ENCODE assay signal across 1 cellular context in the genomic region with DNA sequence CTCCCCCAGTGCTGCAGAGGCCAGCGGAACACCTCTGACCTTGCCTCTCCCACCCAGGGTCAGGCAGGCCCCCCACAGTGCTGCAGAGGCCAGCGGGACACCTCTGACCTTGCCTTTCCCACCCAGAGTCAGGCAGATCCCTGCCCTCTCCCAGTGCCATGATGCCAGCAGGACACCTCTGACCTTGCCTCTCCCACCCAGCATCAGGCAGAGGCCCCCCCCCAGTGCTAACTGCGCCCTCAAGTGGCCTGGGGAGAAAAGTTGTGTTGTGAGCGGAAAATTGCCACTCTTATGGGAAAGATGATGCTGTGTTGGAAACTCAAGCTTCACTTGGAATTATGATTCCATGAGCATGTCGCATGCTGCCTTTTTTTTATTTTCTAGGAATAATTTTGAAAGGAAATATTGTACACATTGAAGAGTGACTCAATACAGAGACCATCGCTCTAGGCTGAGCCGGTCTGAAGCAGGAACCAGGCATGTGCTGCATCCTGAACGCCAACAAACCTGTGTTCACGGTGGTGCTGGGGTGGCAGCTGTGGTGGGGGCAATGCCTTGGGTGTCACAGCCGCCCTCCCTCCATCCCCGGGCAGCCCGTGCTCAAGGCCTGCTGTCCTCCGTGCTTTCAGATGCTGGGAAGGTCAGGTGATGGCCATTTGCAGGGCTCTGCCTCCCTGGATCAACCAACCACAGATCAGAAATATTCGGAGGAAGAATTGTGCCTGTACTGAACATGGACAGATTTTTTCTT.
TF ChIP-seq lines count a peak whose summit lies in the region.

No MANE protein-coding gene starts in this region.

TF ChIP-seq in WTC11, 78 proteins besides CTCF, POLR2A, EP300 and RAD21 (continued from another document):
- TF ChIP-seq, protein P1, sequence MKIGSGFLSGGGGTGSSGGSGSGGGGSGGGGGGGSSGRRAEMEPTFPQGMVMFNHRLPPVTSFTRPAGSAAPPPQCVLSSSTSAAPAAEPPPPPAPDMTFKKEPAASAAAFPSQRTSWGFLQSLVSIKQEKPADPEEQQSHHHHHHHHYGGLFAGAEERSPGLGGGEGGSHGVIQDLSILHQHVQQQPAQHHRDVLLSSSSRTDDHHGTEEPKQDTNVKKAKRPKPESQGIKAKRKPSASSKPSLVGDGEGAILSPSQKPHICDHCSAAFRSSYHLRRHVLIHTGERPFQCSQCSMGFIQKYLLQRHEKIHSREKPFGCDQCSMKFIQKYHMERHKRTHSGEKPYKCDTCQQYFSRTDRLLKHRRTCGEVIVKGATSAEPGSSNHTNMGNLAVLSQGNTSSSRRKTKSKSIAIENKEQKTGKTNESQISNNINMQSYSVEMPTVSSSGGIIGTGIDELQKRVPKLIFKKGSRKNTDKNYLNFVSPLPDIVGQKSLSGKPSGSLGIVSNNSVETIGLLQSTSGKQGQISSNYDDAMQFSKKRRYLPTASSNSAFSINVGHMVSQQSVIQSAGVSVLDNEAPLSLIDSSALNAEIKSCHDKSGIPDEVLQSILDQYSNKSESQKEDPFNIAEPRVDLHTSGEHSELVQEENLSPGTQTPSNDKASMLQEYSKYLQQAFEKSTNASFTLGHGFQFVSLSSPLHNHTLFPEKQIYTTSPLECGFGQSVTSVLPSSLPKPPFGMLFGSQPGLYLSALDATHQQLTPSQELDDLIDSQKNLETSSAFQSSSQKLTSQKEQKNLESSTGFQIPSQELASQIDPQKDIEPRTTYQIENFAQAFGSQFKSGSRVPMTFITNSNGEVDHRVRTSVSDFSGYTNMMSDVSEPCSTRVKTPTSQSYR (CRISPR knock-in tag; IDR thresholded peaks at IDR 0.05): 0 out of 2 replicates have a peak, but pooled peaks have one; percentile 23
TF ChIP-seq in WTC11: peak in this region for 1.
